ENCODE assay signal across 8 cellular contexts in genomic region chr1:95084317-95085176, GRCh38.
DNase-seq lines count a peak whose midpoint lies in the region; ATAC-seq and TF ChIP-seq lines count a peak whose summit lies in the region.

No MANE protein-coding gene starts in this region.

- H3K9me3 ChIP-seq in SU-DHL-6 (ENCODE audit: insufficient read depth, low read length) (no peaks in the 10 kb centered on the region), parathyroid adenoma (ENCODE audit: control insufficient read depth, low read length) (no peaks in the 10 kb centered on the region)

- peak; percentile 2 for DNase-seq in NK-92 treated with Interleukin-12 subunit alpha and Interleukin-12 subunit beta, amount 100 ng/mL, for 24 hours (lab: John Stamatoyannopoulos, UW)
- DNase-seq in NK-92 (lab: John Stamatoyannopoulos, UW; ENCODE audit: unreplicated experiment): no peak
- peak in 1 of 2 experiments; percentile 16 for DNase-seq in HL-60 (ENCODE audit: low read depth in 1 of 2, low spot score in 1 of 2)
- DNase-seq in fibroblast of peridontal ligament (ENCODE audit: extremely low read depth): peak; percentile 28
- no peak for DNase-seq in foreskin melanocyte

- no peaks in the 10 kb centered on the region for H4K20me1 ChIP-seq in SU-DHL-6 (ENCODE audit: low read depth, low read length)

- no peaks in the 10 kb centered on the region for H3F3A ChIP-seq in SU-DHL-6 (ENCODE audit: insufficient read depth)

- peaks cover 3% of the 10 kb centered on the region for H3K27me3 ChIP-seq in HL-60 (ENCODE audit: insufficient read depth, poor library complexity, severe bottlenecking)
- no peaks in the 10 kb centered on the region for H3K27me3 ChIP-seq in SU-DHL-6 (ENCODE audit: low read length)
- H3K27me3 ChIP-seq in parathyroid adenoma (ENCODE audit: control insufficient read depth, insufficient read depth, low read length): no peaks in the 10 kb centered on the region

- H3K9ac ChIP-seq in SU-DHL-6 (ENCODE audit: low read length) (no peak overlapping the region), parathyroid adenoma (no peak overlapping the region)

- H3K36me3 ChIP-seq in SU-DHL-6 (ENCODE audit: low read length): no peaks in the 10 kb centered on the region
- no peaks in the 10 kb centered on the region for H3K36me3 ChIP-seq in parathyroid adenoma (ENCODE audit: control insufficient read depth, insufficient read depth, low read length)

- H3K4me1 ChIP-seq in parathyroid adenoma: no peaks in the 10 kb centered on the region

- H3K4me2 ChIP-seq in SU-DHL-6 (ENCODE audit: low read depth, low read length, poor library complexity, severe bottlenecking) (no peak overlapping the region), parathyroid adenoma (ENCODE audit: low read length) (no peak overlapping the region)

- H2AFZ ChIP-seq in SU-DHL-6 (ENCODE audit: low read depth, low read length, severe bottlenecking) (no peak overlapping the region), parathyroid adenoma (no peak overlapping the region)

- ATAC-seq in GM19395 (IDR thresholded peaks at IDR 0.05; ENCODE audit: unreplicated experiment): peak; percentile 80

- H3K4me3 ChIP-seq in HL-60 (replicated peaks; ENCODE audit: insufficient read depth, low read length): no peak overlapping the region
- no peak overlapping the region for H3K4me3 ChIP-seq in SU-DHL-6 (ENCODE audit: insufficient read depth, low read length, poor library complexity, severe bottlenecking)
- H3K4me3 ChIP-seq in parathyroid adenoma (ENCODE audit: low read depth, low read length): no peak overlapping the region

- TF ChIP-seq CTCF in HL-60 (IDR thresholded peaks at IDR 0.05; ENCODE audit: insufficient read depth, low read length): peak; percentile 70
- peak; percentile 70 for TF ChIP-seq CTCF in SU-DHL-6 (IDR thresholded peaks at IDR 0.05; ENCODE audit: insufficient read depth, low read length, poor library complexity, severe bottlenecking)
- TF ChIP-seq CTCF in parathyroid adenoma (IDR thresholded peaks at IDR 0.05): peak; percentile 45

- no peaks in the 10 kb centered on the region for H3K9me2 ChIP-seq in SU-DHL-6 (replicated peaks; ENCODE audit: insufficient read depth, low read length)

- no peak overlapping the region for H3K27ac ChIP-seq in HL-60 (replicated peaks)
- no peak overlapping the region for H3K27ac ChIP-seq in SU-DHL-6 (ENCODE audit: low read depth, low read length)
- H3K27ac ChIP-seq in parathyroid adenoma: no peak overlapping the region

- H3K79me2 ChIP-seq in SU-DHL-6 (ENCODE audit: insufficient read depth, low read length) (no peaks in the 10 kb centered on the region), parathyroid adenoma (no peaks in the 10 kb centered on the region)

Comparison
In these comparisons a context has a peak if more than half of its experiments do, and no peak if none do; other contexts are left out.
1. DNase-seq: peak in NK-92 treated with Interleukin-12 subunit alpha and Interleukin-12 subunit beta, amount 100 ng/mL, for 24 hours (single experiment) and fibroblast of peridontal ligament (single experiment); none in NK-92 (single experiment) and foreskin melanocyte (single experiment).
2. Peak in every context shown above with its lines, with median percentiles within 50 percentile points of each other: CTCF ChIP-seq.